In genomic region chr12:49533331-49533730, GRCh38 we compare ENCODE assay signal across 19 cellular contexts. TPM values are rescaled to one million over a fixed set of nuclear protein-coding genes. Genes with fewer than 3 reads are reported as not detected.
DNase-seq lines count a peak whose midpoint lies in the region; ATAC-seq and TF ChIP-seq lines count a peak whose summit lies in the region.
"Had no signal": no experiment of that assay in that cellular context is flagged by ENCODE, and none has a peak within 500 bp of the region (broad histone marks: within the 10 kb centered on the region; RNA-seq: fewer than 3 reads in every experiment).

No MANE protein-coding gene starts in this region.

- WGBS in endodermal cell (ENCODE audit: insufficient coverage in 1 of 2, insufficient read length in 1 of 2), 2 experiments, result 92% methylated on average over 10 of the region's 10 CpGs

- ATAC-seq in sciatic nerve, result no peak
- no peak for ATAC-seq in HG03175 (IDR thresholded peaks at IDR 0.05; ENCODE audit: unreplicated experiment)
- no peak for ATAC-seq in HG03045 (IDR thresholded peaks at IDR 0.05; ENCODE audit: unreplicated experiment)

- no peak overlapping the region for H3K4me3 ChIP-seq in endodermal cell (ENCODE audit: low read length)

- H3K4me1 ChIP-seq in endodermal cell (ENCODE audit: control insufficient read depth, insufficient read depth, low read length), result no peaks in the 10 kb centered on the region

- H3K4me3 Mint-ChIP-seq in endodermal cell, result no peak overlapping the region
- H3K4me3 Mint-ChIP-seq: HFFc6, IgD-negative memory B cell had no signal

- H3K36me3 Mint-ChIP-seq in endodermal cell (ENCODE audit: low read depth), result peaks cover 10% of the 10 kb centered on the region

- peaks cover 5% of the 10 kb centered on the region for H3K4me1 Mint-ChIP-seq in endodermal cell

- H3K36me3 ChIP-seq in endodermal cell (ENCODE audit: control insufficient read depth, insufficient read depth, low read length), result no peaks in the 10 kb centered on the region

- no peak overlapping the region for H3K27ac ChIP-seq in endodermal cell (ENCODE audit: low read depth, low read length)

- intact Hi-C loops in sciatic nerve (cut with DNase I), result no loop called here

- peaks cover 35% of the 10 kb centered on the region for H3K27me3 ChIP-seq in endodermal cell (ENCODE audit: control insufficient read depth, insufficient read depth, low read length, poor library complexity, severe bottlenecking)

- no peak overlapping the region for H3K9ac ChIP-seq in endodermal cell (ENCODE audit: extremely low read depth, low read length, poor library complexity, severe bottlenecking)

- no peak for TF ChIP-seq CTCF in endodermal cell (conservative IDR thresholded peaks at IDR 0.05)

- H3K27me3 Mint-ChIP-seq in endodermal cell (ENCODE audit: insufficient read depth), result peaks cover 44% of the 10 kb centered on the region

- H3K9me3 Mint-ChIP-seq in endodermal cell, result peaks cover 3% of the 10 kb centered on the region
- H3K9me3 Mint-ChIP-seq: CD14-positive monocyte, HFFc6, IgD-negative memory B cell had no signal

- no peaks in the 10 kb centered on the region for H3K9me3 ChIP-seq in endodermal cell (ENCODE audit: control insufficient read depth, low read length)

- DNase-seq in NCI-H146 (lab: John Stamatoyannopoulos, UW), result peak; percentile 97
- DNase-seq in NCI-H748 (lab: John Stamatoyannopoulos, UW; ENCODE audit: unreplicated experiment), result peak; percentile 84
- DNase-seq in endodermal cell, result peak; percentile 34
- peak; percentile 27 for DNase-seq in sciatic nerve (ENCODE audit: low spot score)
- no peak for DNase-seq in activated CD4-positive, alpha-beta T cell treated with anti-CD3 and anti-CD28 coated beads for 4 hours
- DNase-seq: ACHN; AML-193; COR-L47; HFFc6; Kasumi-1; MM.1S; NCI-H1092 treated with DMSO at 0.1 percent for 48 hours; NCI-H187 treated with DMSO at 0.1 percent for 48 hours; NK-92 treated with Interleukin-12 subunit alpha and Interleukin-12 subunit beta, amount 100 ng/mL, for 24 hours; SIG-M5 had no signal

- no peak overlapping the region for H3K27ac Mint-ChIP-seq in endodermal cell
- H3K27ac Mint-ChIP-seq: HFFc6 had no signal

RNA-seq across cellular contexts. Expression of gene KCNH3, which starts 5.5 kb away (rescaled TPM):
- total RNA-seq in endodermal cell (1 to 10 TPM in 1 of 2 donors, under 1 TPM in 1; 1.00 to 1.5 TPM), sciatic nerve (0.27 TPM)
- polyA plus RNA-seq in endodermal cell (2013, experiment 1 of 2), result 0.50 TPM
- 0.25 TPM for polyA plus RNA-seq in endodermal cell (2013, experiment 2 of 2)

RNA-seq across cellular contexts. Expression of gene MCRS1, which starts 34.6 kb away (rescaled TPM):
- total RNA-seq in endodermal cell (10 to 100 TPM; 97.5 to 98.9 TPM), sciatic nerve (39.3 TPM)
- 65.0 TPM for polyA plus RNA-seq in endodermal cell (2013, experiment 1 of 2)
- polyA plus RNA-seq in endodermal cell (2013, experiment 2 of 2), result 59.2 TPM

Comparison
In these comparisons a context has a peak if more than half of its experiments do, and no peak if none do; other contexts are left out.
1. DNase-seq: peak in NCI-H146 (single experiment), NCI-H748 (single experiment), endodermal cell (single experiment) and sciatic nerve (single experiment); none in activated CD4-positive, alpha-beta T cell treated with anti-CD3 and anti-CD28 coated beads for 4 hours (0 of 2).